ENCODE assay signal across 8 cellular contexts in genomic region chr11:128579790-128580504, GRCh38. TPM values are rescaled to one million over a fixed set of nuclear protein-coding genes. Genes with fewer than 3 reads are reported as not detected.
DNase-seq lines count a peak whose midpoint lies in the region; ATAC-seq and TF ChIP-seq lines count a peak whose summit lies in the region.

No MANE protein-coding gene starts in this region.

- H3K4me3 ChIP-seq in GM12865 (ENCODE audit: low read depth, low read length) (no peak overlapping the region), epithelial cell of proximal tubule (ENCODE audit: low read depth, low read length) (no peak overlapping the region)

- TF ChIP-seq CTCF in GM12865 (IDR thresholded peaks at IDR 0.05; ENCODE audit: insufficient read depth, low read depth, low read length, missing control alignments) (no peak), epithelial cell of proximal tubule (conservative IDR thresholded peaks at IDR 0.05; ENCODE audit: low read depth, low read length) (no peak)

- ATAC-seq in GM21423 (IDR thresholded peaks at IDR 0.05; ENCODE audit: unreplicated experiment) (peak; percentile 49), HG03521 (IDR thresholded peaks at IDR 0.05; ENCODE audit: unreplicated experiment) (peak; percentile 62)

- DNase-seq in GM12865 (ENCODE audit: low read depth) (peak; percentile 37), epithelial cell of proximal tubule (ENCODE audit: low read depth) (peak; percentile 46), NCI-H2029 (lab: John Stamatoyannopoulos, UW) (no peak), NCI-H82 treated with DMSO at 0.1 percent for 48 hours (lab: John Stamatoyannopoulos, UW; ENCODE audit: unreplicated experiment) (no peak), midbrain (lab: John Stamatoyannopoulos, UW) (no peak)
- DNase-seq in activated CD4-positive, alpha-beta T cell treated with anti-CD3 and anti-CD28 coated beads for 4 hours = no peak

RNA-seq across cellular contexts. Expression of gene ETS1, which starts 7.4 kb away (rescaled TPM):
- 76.5 and 84.0 TPM in 2 replicates for total RNA-seq in epithelial cell of proximal tubule

Comparison
In these comparisons a context has a peak if more than half of its experiments do, and no peak if none do; other contexts are left out.
1. DNase-seq: peak in GM12865 (single experiment) and epithelial cell of proximal tubule (single experiment); none in NCI-H2029 (single experiment), NCI-H82 treated with DMSO at 0.1 percent for 48 hours (single experiment), midbrain (single experiment) and activated CD4-positive, alpha-beta T cell treated with anti-CD3 and anti-CD28 coated beads for 4 hours (0 of 2).